1 cellular context compared by ENCODE assay signal in the genomic region with DNA sequence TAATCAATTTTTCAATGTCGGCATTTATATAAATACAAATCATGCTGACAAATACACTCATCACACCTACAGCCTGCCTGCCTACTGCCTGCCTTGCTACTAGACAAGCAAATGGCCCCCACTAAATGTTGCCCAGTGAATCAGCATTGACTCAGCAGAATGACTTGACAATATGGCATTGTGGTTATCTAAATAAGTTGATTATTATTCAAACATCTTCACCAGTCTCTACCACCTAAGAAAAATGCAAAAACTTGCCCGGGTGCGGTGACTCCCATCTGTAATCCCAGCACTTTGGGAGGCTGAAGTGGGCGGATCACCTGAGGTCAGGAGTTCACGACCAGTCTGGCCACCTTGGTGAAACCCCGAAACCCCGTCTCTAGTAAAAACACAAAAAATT.
TF ChIP-seq lines count a peak whose summit lies in the region.

No MANE protein-coding gene starts in this region.

TF ChIP-seq in SK-N-SH treated with all-trans-retinoic acid at 6 μM for 48 hours, 23 proteins besides CTCF, POLR2A, EP300 and RAD21 (continued from another document):
- TF ChIP-seq, protein P1, sequence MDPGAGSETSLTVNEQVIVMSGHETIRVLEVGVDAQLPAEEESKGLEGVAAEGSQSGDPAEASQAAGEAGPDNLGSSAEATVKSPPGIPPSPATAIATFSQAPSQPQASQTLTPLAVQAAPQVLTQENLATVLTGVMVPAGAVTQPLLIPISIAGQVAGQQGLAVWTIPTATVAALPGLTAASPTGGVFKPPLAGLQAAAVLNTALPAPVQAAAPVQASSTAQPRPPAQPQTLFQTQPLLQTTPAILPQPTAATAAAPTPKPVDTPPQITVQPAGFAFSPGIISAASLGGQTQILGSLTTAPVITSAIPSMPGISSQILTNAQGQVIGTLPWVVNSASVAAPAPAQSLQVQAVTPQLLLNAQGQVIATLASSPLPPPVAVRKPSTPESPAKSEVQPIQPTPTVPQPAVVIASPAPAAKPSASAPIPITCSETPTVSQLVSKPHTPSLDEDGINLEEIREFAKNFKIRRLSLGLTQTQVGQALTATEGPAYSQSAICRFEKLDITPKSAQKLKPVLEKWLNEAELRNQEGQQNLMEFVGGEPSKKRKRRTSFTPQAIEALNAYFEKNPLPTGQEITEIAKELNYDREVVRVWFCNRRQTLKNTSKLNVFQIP (CRISPR knock-in tag; IDR thresholded peaks at IDR 0.05; ENCODE audit: borderline replicate concordance, low read depth), result no peak
- TF ChIP-seq ZNF70 (CRISPR knock-in tag; IDR thresholded peaks at IDR 0.05), result no peak
- TF ChIP-seq ESRRG (CRISPR knock-in tag; IDR thresholded peaks at IDR 0.05), result no peak
- no peak for TF ChIP-seq GLIS3 (CRISPR knock-in tag; IDR thresholded peaks at IDR 0.05)
- TF ChIP-seq, protein P2, sequence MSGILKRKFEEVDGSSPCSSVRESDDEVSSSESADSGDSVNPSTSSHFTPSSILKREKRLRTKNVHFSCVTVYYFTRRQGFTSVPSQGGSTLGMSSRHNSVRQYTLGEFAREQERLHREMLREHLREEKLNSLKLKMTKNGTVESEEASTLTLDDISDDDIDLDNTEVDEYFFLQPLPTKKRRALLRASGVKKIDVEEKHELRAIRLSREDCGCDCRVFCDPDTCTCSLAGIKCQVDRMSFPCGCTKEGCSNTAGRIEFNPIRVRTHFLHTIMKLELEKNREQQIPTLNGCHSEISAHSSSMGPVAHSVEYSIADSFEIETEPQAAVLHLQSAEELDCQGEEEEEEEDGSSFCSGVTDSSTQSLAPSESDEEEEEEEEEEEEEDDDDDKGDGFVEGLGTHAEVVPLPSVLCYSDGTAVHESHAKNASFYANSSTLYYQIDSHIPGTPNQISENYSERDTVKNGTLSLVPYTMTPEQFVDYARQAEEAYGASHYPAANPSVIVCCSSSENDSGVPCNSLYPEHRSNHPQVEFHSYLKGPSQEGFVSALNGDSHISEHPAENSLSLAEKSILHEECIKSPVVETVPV (CRISPR knock-in tag; IDR thresholded peaks at IDR 0.05), result no peak
- no peak for TF ChIP-seq ZFP30 (CRISPR knock-in tag; IDR thresholded peaks at IDR 0.05)
- TF ChIP-seq, protein P3, sequence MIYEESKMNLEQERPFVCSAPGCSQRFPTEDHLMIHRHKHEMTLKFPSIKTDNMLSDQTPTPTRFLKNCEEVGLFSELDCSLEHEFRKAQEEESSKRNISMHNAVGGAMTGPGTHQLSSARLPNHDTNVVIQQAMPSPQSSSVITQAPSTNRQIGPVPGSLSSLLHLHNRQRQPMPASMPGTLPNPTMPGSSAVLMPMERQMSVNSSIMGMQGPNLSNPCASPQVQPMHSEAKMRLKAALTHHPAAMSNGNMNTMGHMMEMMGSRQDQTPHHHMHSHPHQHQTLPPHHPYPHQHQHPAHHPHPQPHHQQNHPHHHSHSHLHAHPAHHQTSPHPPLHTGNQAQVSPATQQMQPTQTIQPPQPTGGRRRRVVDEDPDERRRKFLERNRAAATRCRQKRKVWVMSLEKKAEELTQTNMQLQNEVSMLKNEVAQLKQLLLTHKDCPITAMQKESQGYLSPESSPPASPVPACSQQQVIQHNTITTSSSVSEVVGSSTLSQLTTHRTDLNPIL (CRISPR knock-in tag; IDR thresholded peaks at IDR 0.05; ENCODE audit: low read depth), result no peak
- no peak for TF ChIP-seq ZNF565 (CRISPR knock-in tag; conservative IDR thresholded peaks at IDR 0.05; ENCODE audit: low read depth)
- TF ChIP-seq SNAI2 (CRISPR knock-in tag; IDR thresholded peaks at IDR 0.05), result no peak
- TF ChIP-seq OSR1 (CRISPR knock-in tag; IDR thresholded peaks at IDR 0.05), result no peak
- TF ChIP-seq ISL1 (CRISPR knock-in tag; IDR thresholded peaks at IDR 0.05), result no peak
- TF ChIP-seq, protein P4, sequence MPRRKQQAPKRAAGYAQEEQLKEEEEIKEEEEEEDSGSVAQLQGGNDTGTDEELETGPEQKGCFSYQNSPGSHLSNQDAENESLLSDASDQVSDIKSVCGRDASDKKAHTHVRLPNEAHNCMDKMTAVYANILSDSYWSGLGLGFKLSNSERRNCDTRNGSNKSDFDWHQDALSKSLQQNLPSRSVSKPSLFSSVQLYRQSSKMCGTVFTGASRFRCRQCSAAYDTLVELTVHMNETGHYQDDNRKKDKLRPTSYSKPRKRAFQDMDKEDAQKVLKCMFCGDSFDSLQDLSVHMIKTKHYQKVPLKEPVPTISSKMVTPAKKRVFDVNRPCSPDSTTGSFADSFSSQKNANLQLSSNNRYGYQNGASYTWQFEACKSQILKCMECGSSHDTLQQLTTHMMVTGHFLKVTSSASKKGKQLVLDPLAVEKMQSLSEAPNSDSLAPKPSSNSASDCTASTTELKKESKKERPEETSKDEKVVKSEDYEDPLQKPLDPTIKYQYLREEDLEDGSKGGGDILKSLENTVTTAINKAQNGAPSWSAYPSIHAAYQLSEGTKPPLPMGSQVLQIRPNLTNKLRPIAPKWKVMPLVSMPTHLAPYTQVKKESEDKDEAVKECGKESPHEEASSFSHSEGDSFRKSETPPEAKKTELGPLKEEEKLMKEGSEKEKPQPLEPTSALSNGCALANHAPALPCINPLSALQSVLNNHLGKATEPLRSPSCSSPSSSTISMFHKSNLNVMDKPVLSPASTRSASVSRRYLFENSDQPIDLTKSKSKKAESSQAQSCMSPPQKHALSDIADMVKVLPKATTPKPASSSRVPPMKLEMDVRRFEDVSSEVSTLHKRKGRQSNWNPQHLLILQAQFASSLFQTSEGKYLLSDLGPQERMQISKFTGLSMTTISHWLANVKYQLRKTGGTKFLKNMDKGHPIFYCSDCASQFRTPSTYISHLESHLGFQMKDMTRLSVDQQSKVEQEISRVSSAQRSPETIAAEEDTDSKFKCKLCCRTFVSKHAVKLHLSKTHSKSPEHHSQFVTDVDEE (CRISPR knock-in tag; IDR thresholded peaks at IDR 0.05), result no peak
- TF ChIP-seq RARB (CRISPR knock-in tag; IDR thresholded peaks at IDR 0.05), result no peak
- no peak for TF ChIP-seq TCF4 (CRISPR knock-in tag; IDR thresholded peaks at IDR 0.05; ENCODE audit: borderline replicate concordance)
